14 cellular contexts compared by ENCODE assay signal in the genomic region with DNA sequence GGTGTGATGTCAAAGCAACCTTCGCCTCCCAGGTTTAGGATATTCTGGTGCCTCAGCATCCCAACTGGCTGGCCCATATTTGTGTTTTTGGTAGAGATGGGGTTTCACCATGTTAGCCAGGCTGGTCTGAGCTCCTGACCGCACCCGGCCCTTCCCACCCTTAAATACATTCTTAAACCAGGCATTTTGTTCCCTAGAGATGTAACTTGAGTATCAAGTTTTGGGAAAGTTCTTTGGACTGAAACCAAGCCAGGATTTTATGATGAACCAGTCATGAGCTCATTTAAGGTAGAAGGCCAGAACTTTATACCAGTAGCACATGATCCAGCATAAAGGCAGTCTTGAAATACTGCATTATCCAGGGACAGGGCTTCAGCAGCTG. TPM values are rescaled to one million over a fixed set of nuclear protein-coding genes. Genes with fewer than 3 reads are reported as not detected.
DNase-seq lines count a peak whose midpoint lies in the region; ATAC-seq, FAIRE-seq and TF ChIP-seq lines count a peak whose summit lies in the region.
"Had no signal": no experiment of that assay in that cellular context is flagged by ENCODE, and none has a peak within 500 bp of the region (broad histone marks: within the 10 kb centered on the region; RNA-seq: fewer than 3 reads in every experiment).

No MANE protein-coding gene starts in this region.

- peaks cover 59% of the 10 kb centered on the region for H3K4me1 Mint-ChIP-seq in stimulated activated naive CD8-positive, alpha-beta T cell treated with anti-CD3 and anti-CD28 coated beads, Interleukin-15, Interleukin-2, amounts not matched to agents 100 ng/mL and 50 ng/mL, for 24 hours (ENCODE audit: low read depth)
- peaks cover 65% of the 10 kb centered on the region for H3K4me1 Mint-ChIP-seq in stimulated activated naive CD8-positive, alpha-beta T cell treated with anti-CD3 and anti-CD28 coated beads, Interleukin-15, amount 100 ng/mL, for 72 hours
- H3K4me1 Mint-ChIP-seq in WTC11: peaks cover 30% of the 10 kb centered on the region

- POLR2A ChIA-PET in WTC11 (lab: Charles Lee): no interaction called here

- no peaks in the 10 kb centered on the region for H3K27me3 Mint-ChIP-seq in stimulated activated naive CD8-positive, alpha-beta T cell treated with anti-CD3 and anti-CD28 coated beads, Interleukin-15, Interleukin-2, amounts not matched to agents 100 ng/mL and 50 ng/mL, for 24 hours
- H3K27me3 Mint-ChIP-seq in stimulated activated naive CD8-positive, alpha-beta T cell treated with anti-CD3 and anti-CD28 coated beads, Interleukin-15, amount 100 ng/mL, for 72 hours: no peaks in the 10 kb centered on the region
- no peaks in the 10 kb centered on the region; the same call in 1 of the 2 replicates for H3K27me3 Mint-ChIP-seq in WTC11 (ENCODE audit: low read depth)

- no peak for DNase-seq in stimulated activated naive CD8-positive, alpha-beta T cell treated with anti-CD3 and anti-CD28 coated beads, Interleukin-15, amount 100 ng/mL, for 72 hours
- DNase-seq in WTC11 (ENCODE audit: low spot score) (no peak), fibroblast of the conjunctiva (ENCODE audit: low read depth) (peak; percentile 31), NCI-H1694 (lab: John Stamatoyannopoulos, UW) (no peak), GM12892 (ENCODE audit: insufficient read length) (no peak)
- DNase-seq: GOT3, midbrain had no signal

- TF ChIP-seq CTCF in WTC11 (IDR thresholded peaks at IDR 0.05): no peak

- H3K27ac Mint-ChIP-seq in stimulated activated naive CD8-positive, alpha-beta T cell treated with anti-CD3 and anti-CD28 coated beads, Interleukin-15, Interleukin-2, amounts not matched to agents 100 ng/mL and 50 ng/mL, for 24 hours: peak overlapping the region; percentile 70
- no peak overlapping the region for H3K27ac Mint-ChIP-seq in stimulated activated naive CD8-positive, alpha-beta T cell treated with anti-CD3 and anti-CD28 coated beads, Interleukin-15, amount 100 ng/mL, for 72 hours
- H3K27ac Mint-ChIP-seq in WTC11: 0 out of 2 replicates have a peak overlapping the region, but pooled peaks have one; percentile 36

- no peak for ATAC-seq in stimulated activated naive CD8-positive, alpha-beta T cell treated with anti-CD3 and anti-CD28 coated beads, Interleukin-15, amount 100 ng/mL, for 72 hours
- ATAC-seq in WTC11 (no peak), GM21515 (IDR thresholded peaks at IDR 0.05; ENCODE audit: unreplicated experiment) (no peak), GM19395 (IDR thresholded peaks at IDR 0.05; ENCODE audit: unreplicated experiment) (no peak)
- ATAC-seq: sciatic nerve had no signal

- peak overlapping the region; percentile 3 for H3K4me3 Mint-ChIP-seq in stimulated activated naive CD8-positive, alpha-beta T cell treated with anti-CD3 and anti-CD28 coated beads, Interleukin-15, Interleukin-2, amounts not matched to agents 100 ng/mL and 50 ng/mL, for 24 hours
- no peak overlapping the region for H3K4me3 Mint-ChIP-seq in stimulated activated naive CD8-positive, alpha-beta T cell treated with anti-CD3 and anti-CD28 coated beads, Interleukin-15, amount 100 ng/mL, for 72 hours
- no peak overlapping the region for H3K4me3 Mint-ChIP-seq in WTC11

- H3K36me3 Mint-ChIP-seq in stimulated activated naive CD8-positive, alpha-beta T cell treated with anti-CD3 and anti-CD28 coated beads, Interleukin-15, Interleukin-2, amounts not matched to agents 100 ng/mL and 50 ng/mL, for 24 hours (ENCODE audit: low read depth): peaks cover 60% of the 10 kb centered on the region
- H3K36me3 Mint-ChIP-seq in WTC11: peaks cover 46% of the 10 kb centered on the region

- TF ChIP-seq POLR2A in GM12892 (IDR thresholded peaks at IDR 0.05; ENCODE audit: low read depth, low read length): no peak; the same call in 1 of the 2 replicates

- no peaks in the 10 kb centered on the region for H3K9me3 Mint-ChIP-seq in stimulated activated naive CD8-positive, alpha-beta T cell treated with anti-CD3 and anti-CD28 coated beads, Interleukin-15, Interleukin-2, amounts not matched to agents 100 ng/mL and 50 ng/mL, for 24 hours
- H3K9me3 Mint-ChIP-seq in stimulated activated naive CD8-positive, alpha-beta T cell treated with anti-CD3 and anti-CD28 coated beads, Interleukin-15, amount 100 ng/mL, for 72 hours: no peaks in the 10 kb centered on the region
- H3K9me3 Mint-ChIP-seq in WTC11: no peaks in the 10 kb centered on the region

- CTCF ChIA-PET in WTC11 (lab: Charles Lee): interaction anchor here (1.3 to 7.9 kb wide), 4 partner anchors 9 to 135 kb away, joined by 3 to 74 read pairs (median 6); no protein-coding TSS in a partner anchor

- no peak for FAIRE-seq in GM12892 (lab: Jason Lieb, UNC)
- FAIRE-seq: D721Med, endometrium, frontal cortex had no signal

TF ChIP-seq in WTC11, 78 proteins besides CTCF, POLR2A, EP300 and RAD21:
- TF ChIP-seq, protein P1, sequence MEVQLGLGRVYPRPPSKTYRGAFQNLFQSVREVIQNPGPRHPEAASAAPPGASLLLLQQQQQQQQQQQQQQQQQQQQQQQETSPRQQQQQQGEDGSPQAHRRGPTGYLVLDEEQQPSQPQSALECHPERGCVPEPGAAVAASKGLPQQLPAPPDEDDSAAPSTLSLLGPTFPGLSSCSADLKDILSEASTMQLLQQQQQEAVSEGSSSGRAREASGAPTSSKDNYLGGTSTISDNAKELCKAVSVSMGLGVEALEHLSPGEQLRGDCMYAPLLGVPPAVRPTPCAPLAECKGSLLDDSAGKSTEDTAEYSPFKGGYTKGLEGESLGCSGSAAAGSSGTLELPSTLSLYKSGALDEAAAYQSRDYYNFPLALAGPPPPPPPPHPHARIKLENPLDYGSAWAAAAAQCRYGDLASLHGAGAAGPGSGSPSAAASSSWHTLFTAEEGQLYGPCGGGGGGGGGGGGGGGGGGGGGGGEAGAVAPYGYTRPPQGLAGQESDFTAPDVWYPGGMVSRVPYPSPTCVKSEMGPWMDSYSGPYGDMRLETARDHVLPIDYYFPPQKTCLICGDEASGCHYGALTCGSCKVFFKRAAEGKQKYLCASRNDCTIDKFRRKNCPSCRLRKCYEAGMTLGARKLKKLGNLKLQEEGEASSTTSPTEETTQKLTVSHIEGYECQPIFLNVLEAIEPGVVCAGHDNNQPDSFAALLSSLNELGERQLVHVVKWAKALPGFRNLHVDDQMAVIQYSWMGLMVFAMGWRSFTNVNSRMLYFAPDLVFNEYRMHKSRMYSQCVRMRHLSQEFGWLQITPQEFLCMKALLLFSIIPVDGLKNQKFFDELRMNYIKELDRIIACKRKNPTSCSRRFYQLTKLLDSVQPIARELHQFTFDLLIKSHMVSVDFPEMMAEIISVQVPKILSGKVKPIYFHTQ (CRISPR knock-in tag; IDR thresholded peaks at IDR 0.05): no peak
- TF ChIP-seq ZNF671 (CRISPR knock-in tag; IDR thresholded peaks at IDR 0.05): no peak
- TF ChIP-seq, protein P2, sequence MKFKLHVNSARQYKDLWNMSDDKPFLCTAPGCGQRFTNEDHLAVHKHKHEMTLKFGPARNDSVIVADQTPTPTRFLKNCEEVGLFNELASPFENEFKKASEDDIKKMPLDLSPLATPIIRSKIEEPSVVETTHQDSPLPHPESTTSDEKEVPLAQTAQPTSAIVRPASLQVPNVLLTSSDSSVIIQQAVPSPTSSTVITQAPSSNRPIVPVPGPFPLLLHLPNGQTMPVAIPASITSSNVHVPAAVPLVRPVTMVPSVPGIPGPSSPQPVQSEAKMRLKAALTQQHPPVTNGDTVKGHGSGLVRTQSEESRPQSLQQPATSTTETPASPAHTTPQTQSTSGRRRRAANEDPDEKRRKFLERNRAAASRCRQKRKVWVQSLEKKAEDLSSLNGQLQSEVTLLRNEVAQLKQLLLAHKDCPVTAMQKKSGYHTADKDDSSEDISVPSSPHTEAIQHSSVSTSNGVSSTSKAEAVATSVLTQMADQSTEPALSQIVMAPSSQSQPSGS (CRISPR knock-in tag; IDR thresholded peaks at IDR 0.05; ENCODE audit: borderline replicate concordance, low read depth): no peak
- no peak for TF ChIP-seq SMAD4 (CRISPR knock-in tag; IDR thresholded peaks at IDR 0.05)
- TF ChIP-seq NR3C1 (CRISPR knock-in tag; conservative IDR thresholded peaks at IDR 0.05; ENCODE audit: low read depth): no peak
- TF ChIP-seq ZBTB21 (CRISPR knock-in tag; IDR thresholded peaks at IDR 0.05; ENCODE audit: borderline replicate concordance): no peak

RNA-seq across cellular contexts. Expression of a gene that starts 3.5 kb away (rescaled TPM):
- total RNA-seq in WTC11 (2021): 2,747 to 3,149 TPM (median 3,142 TPM) in 3 replicates
- polyA plus RNA-seq in GM12892 (2012; ENCODE audit: missing spikeins): 4,474 TPM

RNA-seq across cellular contexts. Expression of a gene that starts 3.6 kb away (rescaled TPM):
- total RNA-seq in WTC11 (2021): 51.2 to 59.5 TPM (median 55.3 TPM) in 3 replicates
- 10.1 TPM for polyA plus RNA-seq in GM12892 (2012; ENCODE audit: missing spikeins)

RNA-seq across cellular contexts. Expression of a gene that starts 4.8 kb away (rescaled TPM):
- 33.3 to 36.4 TPM (median 35.6 TPM) in 3 replicates for total RNA-seq in WTC11 (2021)
- 23.6 TPM for polyA plus RNA-seq in GM12892 (2012; ENCODE audit: missing spikeins)

RNA-seq across cellular contexts. Expression of a gene that starts 4.8 kb away (rescaled TPM):
- total RNA-seq in WTC11 (2021): 26.3 to 33.3 TPM (median 28.8 TPM) in 3 replicates
- 17.1 TPM for polyA plus RNA-seq in GM12892 (2012; ENCODE audit: missing spikeins)

RNA-seq across cellular contexts. Expression of a gene that starts 15.5 kb away (rescaled TPM):
- total RNA-seq in WTC11 (2021): 48.8 to 67.2 TPM (median 54.1 TPM) in 3 replicates
- 8.5 TPM for polyA plus RNA-seq in GM12892 (2012; ENCODE audit: missing spikeins)

Comparison
In these comparisons a context has a peak if more than half of its experiments do, and no peak if none do; other contexts are left out.
1. H3K27ac Mint-ChIP-seq: peak in stimulated activated naive CD8-positive, alpha-beta T cell treated with anti-CD3 and anti-CD28 coated beads, Interleukin-15, Interleukin-2, amounts not matched to agents 100 ng/mL and 50 ng/mL, for 24 hours (single experiment) and WTC11 (single experiment); none in stimulated activated naive CD8-positive, alpha-beta T cell treated with anti-CD3 and anti-CD28 coated beads, Interleukin-15, amount 100 ng/mL, for 72 hours (0 of 2).